In the genomic region with DNA sequence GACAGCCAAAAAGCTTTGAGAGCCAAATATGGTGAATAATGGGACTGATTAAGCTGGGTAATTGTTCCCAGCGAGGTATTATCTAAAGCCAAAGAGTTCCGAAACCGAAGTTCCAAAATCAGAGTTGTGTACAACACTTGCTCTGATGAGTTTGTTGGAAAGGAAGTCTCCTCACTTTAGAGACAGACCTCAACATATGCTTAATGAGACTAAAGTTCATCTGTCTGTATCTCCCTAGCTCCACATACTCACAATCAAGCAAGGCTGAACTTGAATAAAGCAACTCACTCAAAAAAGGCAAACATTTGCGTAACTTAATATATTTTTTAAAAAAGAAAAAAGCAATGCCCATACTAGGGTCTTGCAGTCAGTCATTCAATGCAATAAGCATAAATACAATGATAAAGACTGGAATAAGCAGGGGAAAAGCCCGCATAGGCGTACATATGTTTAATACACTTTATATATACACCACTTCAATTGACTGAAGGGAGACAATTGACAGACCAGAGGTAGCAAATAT, we compare ENCODE assay signal across 21 cellular contexts.
DNase-seq lines count a peak whose midpoint lies in the region; ATAC-seq, FAIRE-seq and TF ChIP-seq lines count a peak whose summit lies in the region.
"Had no signal": no experiment of that assay in that cellular context is flagged by ENCODE, and none has a peak within 500 bp of the region (broad histone marks: within the 10 kb centered on the region; RNA-seq: fewer than 3 reads in every experiment).

No MANE protein-coding gene starts in this region.

- H3K27ac ChIP-seq in C4-2B (peak overlapping the region; percentile 73; the same call in 1 of the 2 replicates), HepG2 (ENCODE audit: extremely low read length, insufficient read depth, low read length) (peak overlapping the region; percentile 66), rectal smooth muscle tissue (ENCODE audit: low read depth, low read length) (no peak overlapping the region), aorta (ENCODE audit: low read depth in 1 of 2, low read length in 2 of 2) (no peak overlapping the region)
- H3K27ac ChIP-seq: coronary artery, neutrophil had no signal

- no peak for TF ChIP-seq RAD21 in HepG2 (CRISPR knock-in tag; IDR thresholded peaks at IDR 0.05)

- peaks cover 3% of the 10 kb centered on the region for H3K79me2 ChIP-seq in HepG2 (ENCODE audit: insufficient read depth, low read length)

- H3K36me3 Mint-ChIP-seq in WTC11: peaks cover 18% of the 10 kb centered on the region
- H3K36me3 Mint-ChIP-seq: CD4-positive, CD25-positive, alpha-beta regulatory T cell had no signal

- DNase-seq in WTC11 (ENCODE audit: low spot score) (no peak), HepG2 (ENCODE audit: low spot score) (no peak), NCI-H1417 (lab: John Stamatoyannopoulos, UW) (no peak), aorta (no peak), NCI-H2196 (lab: John Stamatoyannopoulos, UW; ENCODE audit: unreplicated experiment) (no peak), cerebellar nuclear complex (lab: John Stamatoyannopoulos, UW) (no peak)
- DNase-seq: activated CD4-positive, alpha-beta T cell treated with anti-CD3 and anti-CD28 coated beads for 4 hours; CD4-positive, CD25-positive, alpha-beta regulatory T cell; DMS 273 treated with DMSO at 0.1 percent for 48 hours; midbrain; NCI-H1092 treated with DMSO at 0.1 percent for 48 hours; NCI-H526; stimulated activated CD4-positive, alpha-beta T cell treated with anti-CD3 and anti-CD28 coated beads, Interleukin-15, amount 100 ng/mL, for 24 hours had no signal

- no peak overlapping the region for H2AFZ ChIP-seq in HepG2 (ENCODE audit: low read length)

- no peak for FAIRE-seq in HepG2 (lab: Jason Lieb, UNC)
- FAIRE-seq: G401.6 had no signal

- no peak for TF ChIP-seq EP300 in HepG2 (IDR thresholded peaks at IDR 0.05; ENCODE audit: low read depth in 2 of 2, low read length in 2 of 2)
- no peak for TF ChIP-seq EP300 in HepG2 (CRISPR knock-in tag; IDR thresholded peaks at IDR 0.05; ENCODE audit: borderline replicate concordance)

- CTCF ChIA-PET in WTC11 (lab: Charles Lee) (no interaction called here), HepG2 (lab: Yijun Ruan, JAX; ENCODE audit: low intra/inter-chr PET ratio, low total read pairs) (no interaction called here)

- H3K27me3 ChIP-seq in HepG2 (ENCODE audit: control insufficient read depth in 1 of 2, insufficient read depth in 2 of 2, low read length in 2 of 2) (no peaks in the 10 kb centered on the region), rectal smooth muscle tissue (ENCODE audit: control insufficient read depth, insufficient read depth, low read length) (no peaks in the 10 kb centered on the region), aorta (ENCODE audit: control insufficient read depth in 1 of 2, insufficient read depth in 2 of 2, low read length in 1 of 2) (no peaks in the 10 kb centered on the region)

- no peaks in the 10 kb centered on the region for H4K20me1 ChIP-seq in HepG2 (ENCODE audit: insufficient read depth, low read length)

- no peak for TF ChIP-seq POLR2A in HepG2 (IDR thresholded peaks at IDR 0.05; ENCODE audit: insufficient read depth in 1 of 2, low read depth in 2 of 2, low read length in 2 of 2)

- H3K36me3 ChIP-seq in HepG2 (replicated peaks in 1 of 2; ENCODE audit: control insufficient read depth in 1 of 2, insufficient read depth in 2 of 2, low read length in 2 of 2) (peaks cover 0 to 6% of the 10 kb centered on the region in 2 experiments; a peak in 2 of 5 replicates), rectal smooth muscle tissue (ENCODE audit: control insufficient read depth, insufficient read depth, low read length) (no peaks in the 10 kb centered on the region), aorta (ENCODE audit: control insufficient read depth in 1 of 2, insufficient read depth in 2 of 2, low read length in 1 of 2) (no peaks in the 10 kb centered on the region)
- H3K36me3 ChIP-seq: neutrophil had no signal

- H3K4me1 ChIP-seq in HepG2 (ENCODE audit: insufficient read depth, low read length) (peaks cover 54% of the 10 kb centered on the region), rectal smooth muscle tissue (ENCODE audit: control insufficient read depth, insufficient read depth, low read length) (peaks cover 20% of the 10 kb centered on the region), aorta (ENCODE audit: control insufficient read depth in 1 of 2, insufficient read depth in 2 of 2, low read length in 2 of 2) (peaks cover 3 to 5% of the 10 kb centered on the region in 2 donors)

- H3K27me3 Mint-ChIP-seq in WTC11 (ENCODE audit: low read depth): no peaks in the 10 kb centered on the region
- H3K27me3 Mint-ChIP-seq: activated naive CD8-positive, alpha-beta T cell; brain had no signal

- peak overlapping the region; percentile 68 for H3K4me2 ChIP-seq in HepG2 (ENCODE audit: low read depth, low read length)

- BruUV-seq in HepG2 (replicated peaks; lab: Mats Ljungman, UMichigan): no TSS peak

- H3K4me3 ChIP-seq in HepG2 (replicated peaks in 1 of 3; ENCODE audit: insufficient read depth in 1 of 3, low read depth in 2 of 3, low read length in 3 of 3) (peak overlapping the region in 1 of 3 experiments; percentile 33; a peak in 2 of 6 replicates), rectal smooth muscle tissue (ENCODE audit: low read length) (peak overlapping the region; percentile 12), aorta (ENCODE audit: low read length in 2 of 2) (no peak overlapping the region)
- H3K4me3 ChIP-seq: coronary artery had no signal

- H3K9ac ChIP-seq in HepG2 (ENCODE audit: insufficient read depth, low read depth, low read length) (peak overlapping the region; percentile 38; the same call in 1 of the 2 replicates), rectal smooth muscle tissue (ENCODE audit: low read length) (no peak overlapping the region)

- in situ Hi-C loops in HepG2 (cut with HindIII; ENCODE audit: extremely low pct_ligation_motif_present, low pct_unique_long_range_greater_than_20kb): loop anchor here (10.0 kb wide), 1 partner anchor 55 kb away; a partner anchor contains a TSS

- peaks cover 47% of the 10 kb centered on the region for H3K4me1 Mint-ChIP-seq in WTC11

- TF ChIP-seq CTCF in C4-2B (conservative IDR thresholded peaks at IDR 0.05) (no peak), WTC11 (IDR thresholded peaks at IDR 0.05) (no peak), HepG2 (CRISPR knock-in tag; IDR thresholded peaks at IDR 0.05) (no peak)

- POLR2A ChIA-PET in WTC11 (lab: Charles Lee): no interaction called here
- POLR2A ChIA-PET in HepG2 (lab: Yijun Ruan, JAX): interaction anchor here (1.2 to 2.9 kb wide), 4 partner anchors 12 to 121 kb away, joined by 3 to 29 read pairs (median 12); a partner anchor contains a TSS

- H3K4me3 Mint-ChIP-seq in WTC11: no peak overlapping the region
- H3K4me3 Mint-ChIP-seq: activated naive CD8-positive, alpha-beta T cell; activated T-helper 1 cell treated with anti-CD3 and anti-CD28 coated beads, Interleukin-12 subunit alpha, Interleukin-12 subunit beta, Interleukin-2, Interleukin-4 antibody, amounts not matched to agents 30 ng/mL and 10 ng/mL and 1 ng/mL, durations not matched to agents 14 hours and 24 hours and 36 hours; CD4-positive, CD25-positive, alpha-beta regulatory T cell had no signal

- H3K27ac Mint-ChIP-seq in WTC11: peak overlapping the region; percentile 92; the same call in 1 of the 2 replicates
- H3K27ac Mint-ChIP-seq: activated naive CD8-positive, alpha-beta T cell; activated T-helper 1 cell treated with anti-CD3 and anti-CD28 coated beads, Interleukin-12 subunit alpha, Interleukin-12 subunit beta, Interleukin-2, Interleukin-4 antibody, amounts not matched to agents 30 ng/mL and 10 ng/mL and 1 ng/mL, durations not matched to agents 14 hours and 24 hours and 36 hours; CD4-positive, CD25-positive, alpha-beta regulatory T cell had no signal

- WGBS in HepG2 (ENCODE audit: low lambda C conversion rate): 52% methylated on average over 6 of the region's 6 CpGs
- WGBS in aorta, 2 donors: 82 to 88% methylated on average over 6 of the region's 6 CpGs

- ATAC-seq in WTC11 (no peak), HepG2 (peak; percentile 72), aorta (ENCODE audit: low FRiP score) (no peak)

- H3K9me3 ChIP-seq in HepG2 (ENCODE audit: low read length): no peaks in the 10 kb centered on the region
- H3K9me3 ChIP-seq in aorta (ENCODE audit: control insufficient read depth, low read length): no peaks in the 10 kb centered on the region
- H3K9me3 ChIP-seq: neutrophil had no signal

- intact Hi-C loops in HepG2 (cut with micrococcal nuclease; ENCODE audit: unreplicated experiment): loop anchor here (1.0 to 10.0 kb wide), 2 partner anchors 61 to 85 kb away; no protein-coding TSS in a partner anchor
- intact Hi-C loops in aorta (cut with DNase I): no loop called here

- H3K9me3 Mint-ChIP-seq in WTC11: peaks cover 9% of the 10 kb centered on the region
- H3K9me3 Mint-ChIP-seq: activated T-helper 1 cell treated with anti-CD3 and anti-CD28 coated beads, Interleukin-12 subunit alpha, Interleukin-12 subunit beta, Interleukin-2, Interleukin-4 antibody, amounts not matched to agents 30 ng/mL and 10 ng/mL and 1 ng/mL, durations not matched to agents 14 hours and 24 hours and 36 hours; CD4-positive, CD25-positive, alpha-beta regulatory T cell had no signal

TF ChIP-seq in WTC11, 78 proteins besides CTCF, POLR2A, EP300 and RAD21:
- TF ChIP-seq FOXK1 (CRISPR knock-in tag; IDR thresholded peaks at IDR 0.05) (no peak), ZNF263 (CRISPR knock-in tag; IDR thresholded peaks at IDR 0.05; ENCODE audit: low read depth) (no peak)
- TF ChIP-seq, protein P1, sequence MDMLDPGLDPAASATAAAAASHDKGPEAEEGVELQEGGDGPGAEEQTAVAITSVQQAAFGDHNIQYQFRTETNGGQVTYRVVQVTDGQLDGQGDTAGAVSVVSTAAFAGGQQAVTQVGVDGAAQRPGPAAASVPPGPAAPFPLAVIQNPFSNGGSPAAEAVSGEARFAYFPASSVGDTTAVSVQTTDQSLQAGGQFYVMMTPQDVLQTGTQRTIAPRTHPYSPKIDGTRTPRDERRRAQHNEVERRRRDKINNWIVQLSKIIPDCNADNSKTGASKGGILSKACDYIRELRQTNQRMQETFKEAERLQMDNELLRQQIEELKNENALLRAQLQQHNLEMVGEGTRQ (CRISPR knock-in tag; IDR thresholded peaks at IDR 0.05): no peak

TF ChIP-seq in HepG2, 621 proteins besides CTCF, POLR2A, EP300 and RAD21 (continues in another document):
- TF ChIP-seq RFX5 (IDR thresholded peaks at IDR 0.05; ENCODE audit: low read depth, low read length) (no peak), ZNF652 (CRISPR knock-in tag; IDR thresholded peaks at IDR 0.05; ENCODE audit: borderline replicate concordance, low read depth) (no peak), GATAD2A (CRISPR knock-in tag; IDR thresholded peaks at IDR 0.05) (no peak), ZNF232 (CRISPR knock-in tag; IDR thresholded peaks at IDR 0.05; ENCODE audit: borderline replicate concordance) (no peak), ZNF333 (CRISPR knock-in tag; IDR thresholded peaks at IDR 0.05; ENCODE audit: borderline replicate concordance) (no peak), AHR (CRISPR knock-in tag; IDR thresholded peaks at IDR 0.05) (no peak)

Comparison
In these comparisons a context has a peak if more than half of its experiments do, and no peak if none do; other contexts are left out.
1. H3K27ac ChIP-seq: peak in C4-2B (single experiment) and HepG2 (single experiment); none in rectal smooth muscle tissue (single experiment) and aorta (0 of 2).